Comparison of ENCODE assay signal across 12 cellular contexts in genomic region chr11:6283453-6284023, GRCh38. TPM values are rescaled to one million over a fixed set of nuclear protein-coding genes. Genes with fewer than 3 reads are reported as not detected.
"Had no signal": no experiment of that assay in that cellular context is flagged by ENCODE, and none has a peak within 500 bp of the region (broad histone marks: within the 10 kb centered on the region; RNA-seq: fewer than 3 reads in every experiment).

No MANE protein-coding gene starts in this region.

- H3K4me3 Mint-ChIP-seq: GM23338, H9, HFFc6 had no signal

- H3K4me3 ChIP-seq: GM23248, GM23338, HAP-1 had no signal

- ATAC-seq: GM23338, HCT116 had no signal

- FAIRE-seq: H1, H54 had no signal

- DNase-seq: GM23248, GOT3, H7, H9, HCEC 1CT, HFFc6 had no signal

- H3K9me3 Mint-ChIP-seq: GM23338, H9, HFFc6 had no signal

- H3K27ac ChIP-seq: GM23248 had no signal

- H3K9me3 ChIP-seq: HAP-1 had no signal

- H2AFZ ChIP-seq: GM23248, GM23338 had no signal

- H3K27ac Mint-ChIP-seq: GM23338, H9, HFFc6 had no signal

- H3K36me3 ChIP-seq: HAP-1 had no signal

- H3K9ac ChIP-seq: GM23248 had no signal

- H3K4me2 ChIP-seq: GM23338 had no signal

RNA-seq across cellular contexts. Expression of gene CCKBR, which starts 23.9 kb away (rescaled TPM):
- total RNA-seq: GM23248, H4, HFFc6 had no signal
- polyA plus RNA-seq: GM23248 had no signal

RNA-seq across cellular contexts. Expression of gene CNGA4, which starts 44.6 kb away (rescaled TPM):
- total RNA-seq: GM23248, GM23338, H1, H4, HFFc6 had no signal
- polyA plus RNA-seq: GM23248 had no signal
